9 cellular contexts compared by ENCODE assay signal in the genomic region with DNA sequence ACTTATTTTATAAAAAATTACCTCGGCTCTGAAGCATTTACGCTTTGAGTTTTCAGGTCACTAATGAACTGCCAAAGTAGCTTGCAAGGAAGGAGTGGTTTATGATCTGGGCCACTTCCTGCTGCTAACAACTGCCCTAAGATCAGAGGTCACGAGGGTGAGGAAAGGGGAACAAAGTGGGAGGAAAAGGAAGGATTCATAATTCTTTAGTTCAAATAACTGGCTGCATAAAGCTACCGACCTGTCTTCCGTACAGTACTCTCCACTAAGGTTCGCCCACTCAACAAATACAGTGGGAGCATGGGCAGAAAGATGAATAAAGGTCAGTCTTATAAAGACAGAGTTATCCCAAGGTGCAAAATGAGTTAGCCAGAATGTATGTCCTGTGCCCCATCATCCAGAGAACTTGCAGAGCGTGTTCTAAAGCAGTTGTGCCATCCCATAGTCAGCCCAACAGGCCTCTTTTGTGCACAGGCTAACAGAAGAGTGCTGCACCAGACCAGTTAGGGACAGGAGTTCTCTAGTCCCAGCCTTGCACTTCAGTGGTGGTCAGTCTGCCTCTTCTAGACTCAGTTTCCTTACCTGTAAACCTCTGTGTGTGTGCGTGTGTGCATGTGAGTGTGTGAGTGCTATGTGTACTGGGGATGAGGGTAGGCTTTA.
DNase-seq lines count a peak whose midpoint lies in the region; ATAC-seq, FAIRE-seq and TF ChIP-seq lines count a peak whose summit lies in the region.
"Had no signal": no experiment of that assay in that cellular context is flagged by ENCODE, and none has a peak within 500 bp of the region (broad histone marks: within the 10 kb centered on the region; RNA-seq: fewer than 3 reads in every experiment).

No MANE protein-coding gene starts in this region.

- peaks cover 33 to 48% (median 41%) of the 10 kb centered on the region in 4 donors for H3K4me1 Mint-ChIP-seq in CD4-positive, CD25-positive, alpha-beta regulatory T cell
- peaks cover 66% of the 10 kb centered on the region for H3K4me1 Mint-ChIP-seq in mesothelial cell of epicardium

- no peak for TF ChIP-seq CTCF in mesothelial cell of epicardium (IDR thresholded peaks at IDR 0.05; ENCODE audit: unreplicated experiment)

- H3K4me1 ChIP-seq in CD4-positive, CD25-positive, alpha-beta regulatory T cell (ENCODE audit: control insufficient read depth, insufficient read depth, low read length, poor library complexity, severe bottlenecking), result peaks cover 31% of the 10 kb centered on the region

- H3K27me3 Mint-ChIP-seq in CD4-positive, CD25-positive, alpha-beta regulatory T cell, result no peaks in the 10 kb centered on the region
- no peaks in the 10 kb centered on the region for H3K27me3 Mint-ChIP-seq in mesothelial cell of epicardium (ENCODE audit: low read depth)

- peak overlapping the region; percentile 95 for H3K4me3 ChIP-seq in CD4-positive, CD25-positive, alpha-beta regulatory T cell (ENCODE audit: low read depth, low read length)

- DNase-seq in CD4-positive, CD25-positive, alpha-beta regulatory T cell, result peak in 1 of 3 donors; percentile 61
- no peak for DNase-seq in activated naive CD4-positive, alpha-beta T cell treated with anti-CD3 and anti-CD28 coated beads, Interleukin-2, amount 50 U/mL, for 72 hours (ENCODE audit: low spot score in 2 of 2)
- DNase-seq in mesothelial cell of epicardium (ENCODE audit: low spot score in 2 of 2, unreplicated experiment in 2 of 2) (no peak), H54 (ENCODE audit: insufficient read length, low spot score) (no peak), SHP77 treated with DMSO at 0.1 percent for 48 hours (lab: John Stamatoyannopoulos, UW) (no peak), NCI-H748 (lab: John Stamatoyannopoulos, UW; ENCODE audit: unreplicated experiment) (no peak)

- no peak for TF ChIP-seq POLR2A in H54 (IDR thresholded peaks at IDR 0.05; ENCODE audit: low read depth, low read length)

- H3K36me3 ChIP-seq in CD4-positive, CD25-positive, alpha-beta regulatory T cell (ENCODE audit: control insufficient read depth, insufficient read depth, low read length), result no peaks in the 10 kb centered on the region

- H3K27ac ChIP-seq in CD4-positive, CD25-positive, alpha-beta regulatory T cell (ENCODE audit: insufficient read depth, low read length, poor library complexity, severe bottlenecking), result peak overlapping the region; percentile 91

- H3K9me3 Mint-ChIP-seq in CD4-positive, CD25-positive, alpha-beta regulatory T cell, result peaks cover 0 to 2% (median 0%) of the 10 kb centered on the region in 7 donors
- no peaks in the 10 kb centered on the region for H3K9me3 Mint-ChIP-seq in activated naive CD4-positive, alpha-beta T cell treated with anti-CD3 and anti-CD28 coated beads, Interleukin-2, amount 50 U/mL, for 72 hours
- H3K9me3 Mint-ChIP-seq in mesothelial cell of epicardium, result no peaks in the 10 kb centered on the region

- FAIRE-seq in H54 (lab: Jason Lieb, UNC), result no peak
- FAIRE-seq: TTC549 had no signal

- peak; percentile 25 to 41 for ATAC-seq in CD4-positive, CD25-positive, alpha-beta regulatory T cell (ENCODE audit: low read depth in 2 of 2)
- ATAC-seq in HG02852 (IDR thresholded peaks at IDR 0.05; ENCODE audit: unreplicated experiment) (peak; percentile 36), GM18517 (IDR thresholded peaks at IDR 0.05; ENCODE audit: unreplicated experiment) (no peak)
- peak; percentile 12 to 44 for ATAC-seq in activated naive CD4-positive, alpha-beta T cell treated with anti-CD3 and anti-CD28 coated beads, Interleukin-2, amount 50 U/mL, for 72 hours

- H3K36me3 Mint-ChIP-seq in CD4-positive, CD25-positive, alpha-beta regulatory T cell, result peaks cover 14% of the 10 kb centered on the region
- peaks cover 0 to 8% of the 10 kb centered on the region in 2 donors for H3K36me3 Mint-ChIP-seq in activated naive CD4-positive, alpha-beta T cell treated with anti-CD3 and anti-CD28 coated beads, Interleukin-2, amount 50 U/mL, for 72 hours
- H3K36me3 Mint-ChIP-seq in mesothelial cell of epicardium, result no peaks in the 10 kb centered on the region

- no peaks in the 10 kb centered on the region for H3K9me3 ChIP-seq in CD4-positive, CD25-positive, alpha-beta regulatory T cell (ENCODE audit: control insufficient read depth in 2 of 2, low read length in 2 of 2)

- H3K27me3 ChIP-seq in CD4-positive, CD25-positive, alpha-beta regulatory T cell (ENCODE audit: control insufficient read depth, insufficient read depth, low read length), result no peaks in the 10 kb centered on the region

- peak overlapping the region; percentile 90 to 99 (median 98) for H3K27ac Mint-ChIP-seq in CD4-positive, CD25-positive, alpha-beta regulatory T cell
- peak overlapping the region; percentile 82 to 86 for H3K27ac Mint-ChIP-seq in activated naive CD4-positive, alpha-beta T cell treated with anti-CD3 and anti-CD28 coated beads, Interleukin-2, amount 50 U/mL, for 72 hours
- peak overlapping the region; percentile 89 for H3K27ac Mint-ChIP-seq in mesothelial cell of epicardium

- H3K4me3 Mint-ChIP-seq in CD4-positive, CD25-positive, alpha-beta regulatory T cell, result peak overlapping the region; percentile 64 to 87 (median 76)
- H3K4me3 Mint-ChIP-seq in mesothelial cell of epicardium, result no peak overlapping the region
